8 cellular contexts compared by ENCODE assay signal in the genomic region with DNA sequence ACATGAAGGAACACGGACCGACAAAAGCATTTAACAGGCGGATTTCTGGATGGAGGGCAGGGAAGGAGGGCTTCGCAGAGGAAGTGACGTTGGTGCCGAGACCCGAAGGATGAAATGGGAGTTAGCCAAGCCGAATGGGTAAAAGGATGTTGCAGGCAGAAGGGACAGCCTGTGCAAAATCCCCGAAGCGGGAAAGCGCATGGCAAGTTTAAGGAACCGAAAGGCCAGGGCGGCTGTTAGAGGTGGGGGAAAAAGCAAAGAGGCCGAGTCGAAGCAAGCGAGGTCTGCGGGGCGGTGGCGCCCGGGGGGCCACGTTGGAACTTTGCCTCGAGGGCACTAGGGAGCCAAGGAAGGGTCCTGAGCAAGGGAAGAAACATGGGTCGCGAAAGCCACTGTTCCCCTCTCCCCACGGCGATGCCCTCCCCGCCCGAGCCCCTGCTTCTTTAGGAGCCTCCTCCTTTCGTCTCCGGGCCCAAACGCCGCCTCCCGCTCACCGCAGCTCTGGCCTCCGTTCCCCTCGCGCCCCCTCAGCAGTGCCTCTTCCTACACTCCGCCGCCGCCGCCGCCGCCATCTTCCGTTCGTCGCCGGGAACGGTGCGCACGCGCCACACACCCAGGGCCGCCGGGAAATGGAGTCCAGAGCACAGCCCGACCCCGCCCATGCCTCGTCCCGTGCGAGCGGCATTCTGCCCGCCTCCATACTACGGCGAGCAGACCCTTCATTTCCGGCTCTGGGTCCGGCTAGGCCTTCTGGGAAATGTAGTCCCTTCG. TPM values are rescaled to one million over a fixed set of nuclear protein-coding genes. Genes with fewer than 3 reads are reported as not detected.
DNase-seq lines count a peak whose midpoint lies in the region; TF ChIP-seq lines count a peak whose summit lies in the region.

Gene SYMPK, minus strand, starts transcription at position 584 of the 771 bp plus-strand sequence. CDS start 8,652 bp downstream, outside the sequence.

- peaks cover 19% of the 10 kb centered on the region for H3K4me1 ChIP-seq in effector memory CD4-positive, alpha-beta T cell (ENCODE audit: control insufficient read depth, insufficient read depth, low read length, poor library complexity, severe bottlenecking)

- H3K36me3 ChIP-seq in effector memory CD4-positive, alpha-beta T cell (ENCODE audit: control insufficient read depth, insufficient read depth, low read length), result no peaks in the 10 kb centered on the region

- no peaks in the 10 kb centered on the region for H3K9me3 ChIP-seq in effector memory CD4-positive, alpha-beta T cell (ENCODE audit: control insufficient read depth, low read length)

- H3K4me3 ChIP-seq in effector memory CD4-positive, alpha-beta T cell (ENCODE audit: insufficient read depth, low read depth, low read length, poor library complexity, severe bottlenecking), result peak within 1 kb of the TSS; percentile 91

- H3K27ac ChIP-seq in effector memory CD4-positive, alpha-beta T cell (ENCODE audit: insufficient read depth, low read length, poor library complexity, severe bottlenecking), result peak within 1 kb of the TSS; percentile 88

- TF ChIP-seq CTCF in GM20000 (IDR thresholded peaks at IDR 0.05; ENCODE audit: extremely low read depth, missing control alignments), result no peak

- peak; percentile 97 for DNase-seq in CMK (ENCODE audit: low read depth)
- peak; percentile 99 for DNase-seq in GM20000 (ENCODE audit: low spot score)
- peak; percentile 98 for DNase-seq in HT1080 (ENCODE audit: low read depth)
- peak; percentile 99 for DNase-seq in NOMO-1 treated with DMSO at 0.1 percent for 48 hours (lab: John Stamatoyannopoulos, UW; ENCODE audit: unreplicated experiment)
- DNase-seq in activated CD8-positive, alpha-beta memory T cell treated with anti-CD3 and anti-CD28 coated beads for 4 hours (ENCODE audit: low read depth in 2 of 2), result peak; percentile 97 to 99
- DNase-seq in effector memory CD4-positive, alpha-beta T cell, result peak; percentile 96 to 98 (median 97)
- peak; percentile 99 for DNase-seq in medulla oblongata (ENCODE audit: extremely low spot score)
- DNase-seq in stimulated activated CD8-positive, alpha-beta memory T cell treated with anti-CD3 and anti-CD28 coated beads, Interleukin-12 subunit alpha, Interleukin-12 subunit beta, amount 100 ng/mL, for 1 hour (ENCODE audit: low read depth), result peak; percentile 96

- H3K27me3 ChIP-seq in effector memory CD4-positive, alpha-beta T cell (replicated peaks; ENCODE audit: control insufficient read depth, insufficient read depth, low read length, poor library complexity, severe bottlenecking), result no peaks in the 10 kb centered on the region

RNA-seq across cellular contexts. Expression of gene SYMPK, which starts in this region (rescaled TPM):
- total RNA-seq in HT1080 (2014; rRNA removed; shearing (Covaris generic)), result 73.4 and 89.3 TPM in 2 replicates
- polyA plus RNA-seq in HT1080 (2015; cell fraction: cytosol; rRNA removed), result 55.8 and 63.4 TPM in 2 replicates
- polyA plus RNA-seq in HT1080 (2015; cell fraction: nucleus; rRNA removed), result 137 and 174 TPM in 2 replicates

Comparison
In these comparisons a context has a peak if more than half of its experiments do, and no peak if none do; other contexts are left out.
1. Peak in every context shown above with its lines: DNase-seq, H3K4me3 ChIP-seq and H3K27ac ChIP-seq.